In the genomic region with DNA sequence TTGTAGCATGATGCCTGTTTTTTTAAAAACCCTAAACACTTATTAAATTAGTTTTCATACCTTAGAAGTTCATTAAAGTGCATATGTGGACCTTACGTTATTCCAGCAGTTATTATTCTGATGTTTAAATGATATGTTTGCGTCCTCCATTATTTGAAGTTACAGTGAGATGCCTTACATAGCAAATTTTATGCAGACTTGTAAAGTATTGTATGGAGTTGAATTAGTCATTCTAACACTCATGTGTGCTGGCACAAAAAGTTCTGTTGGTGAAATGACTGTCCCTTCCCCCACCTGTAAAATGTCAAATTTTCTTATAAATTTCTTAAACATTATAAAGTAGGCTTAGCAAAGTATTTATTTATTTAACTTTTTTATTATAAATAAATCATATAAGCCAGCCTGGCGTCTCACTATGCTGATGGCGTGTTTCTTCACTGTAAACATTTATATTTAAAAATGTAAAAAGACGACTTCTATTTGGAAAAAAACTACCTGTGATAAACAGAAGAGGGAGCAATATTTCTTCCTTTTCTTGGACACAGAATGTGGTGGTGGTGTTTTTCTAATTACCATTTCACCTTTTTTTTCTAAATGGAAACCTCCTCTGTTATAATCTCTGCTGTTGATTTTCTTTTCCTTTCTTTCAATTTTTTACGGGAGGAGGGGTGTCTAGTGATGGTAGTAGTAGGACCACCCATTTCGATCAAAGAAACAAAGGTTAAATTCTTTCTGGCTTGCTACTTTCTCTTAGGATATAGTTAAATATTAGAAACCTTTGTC, we compare ENCODE assay signal across 9 cellular contexts.
DNase-seq lines count a peak whose midpoint lies in the region; ATAC-seq and TF ChIP-seq lines count a peak whose summit lies in the region.
"Had no signal": no experiment of that assay in that cellular context is flagged by ENCODE, and none has a peak within 500 bp of the region (broad histone marks: within the 10 kb centered on the region; RNA-seq: fewer than 3 reads in every experiment).

No MANE protein-coding gene starts in this region.

- H3K36me3 ChIP-seq in heart right ventricle (no peaks in the 10 kb centered on the region), tibial nerve (no peaks in the 10 kb centered on the region)

- TF ChIP-seq CTCF in heart right ventricle (IDR thresholded peaks at IDR 0.05) (peak in 6 of 9 donors; percentile 21 to 53 (median 34)), tibial nerve (IDR thresholded peaks at IDR 0.05) (peak in 3 of 5 experiments; percentile 18 to 36 (median 33))

- H3K4me3 ChIP-seq in heart right ventricle (no peak overlapping the region), tibial nerve (no peak overlapping the region)

- no peaks in the 10 kb centered on the region for H3K27me3 ChIP-seq in heart right ventricle
- no peaks in the 10 kb centered on the region for H3K27me3 ChIP-seq in tibial nerve

- intact Hi-C loops in heart right ventricle (cut with DNase I) (no loop called here), left ventricle myocardium superior (cut with micrococcal nuclease) (no loop called here), posterior cingulate gyrus (cut with DNase I) (no loop called here)

- TF ChIP-seq EP300 in tibial nerve (IDR thresholded peaks at IDR 0.05): no peak

- H3K4me1 ChIP-seq in heart right ventricle (peaks cover 0 to 13% (median 0%) of the 10 kb centered on the region in 9 donors), tibial nerve (peaks cover 0 to 8% (median 0%) of the 10 kb centered on the region in 4 donors)

- no peaks in the 10 kb centered on the region for H3K9me3 ChIP-seq in heart right ventricle
- no peaks in the 10 kb centered on the region for H3K9me3 ChIP-seq in tibial nerve

- no peak for TF ChIP-seq POLR2A in tibial nerve (IDR thresholded peaks at IDR 0.05)

- H3K27ac ChIP-seq in heart right ventricle: no peak overlapping the region
- H3K27ac ChIP-seq in tibial nerve: no peak overlapping the region

- ATAC-seq in heart right ventricle (no peak), left ventricle myocardium superior (no peak), GM21576 (IDR thresholded peaks at IDR 0.05; ENCODE audit: unreplicated experiment) (no peak)

- WGBS in heart right ventricle, 2 donors: 73 to 78% methylated on average over 7 of the region's 7 CpGs
- WGBS in tibial nerve, 2 donors: 35% methylated on average over 7 of the region's 7 CpGs

- DNase-seq in heart right ventricle (no peak), left ventricle myocardium superior (no peak), RPMI7951 (ENCODE audit: low read depth) (peak; percentile 36), fibroblast of peridontal ligament (ENCODE audit: extremely low read depth) (peak; percentile 74), tibial nerve (ENCODE audit: low spot score in 2 of 2) (no peak), posterior cingulate gyrus (no peak), KG1 (lab: John Stamatoyannopoulos, UW) (no peak)
- DNase-seq: NCI-H187 treated with DMSO at 0.1 percent for 48 hours had no signal

Comparison
In these comparisons a context has a peak if more than half of its experiments do, and no peak if none do; other contexts are left out.
1. DNase-seq: peak in RPMI7951 (single experiment) and fibroblast of peridontal ligament (single experiment); none in heart right ventricle (0 of 2), left ventricle myocardium superior (single experiment), tibial nerve (0 of 2), posterior cingulate gyrus (0 of 10) and KG1 (single experiment).